In genomic region chr14:74660863-74661262, GRCh38 we compare ENCODE assay signal across 15 cellular contexts.
"Had no signal": no experiment of that assay in that cellular context is flagged by ENCODE, and none has a peak within 500 bp of the region (broad histone marks: within the 10 kb centered on the region; RNA-seq: fewer than 3 reads in every experiment).

No MANE protein-coding gene starts in this region.

- ATAC-seq: activated T-cell treated with anti-CD3 and anti-CD28 coated beads, Interleukin-2, amount 50 U/mL, for 4 hours; left lobe of liver; natural killer cell treated with Interleukin-12 subunit alpha and Interleukin-12 subunit beta and Interleukin-15 and Interleukin-18, amount 100 ng/mL, for 72 hours; stimulated activated naive CD8-positive, alpha-beta T cell treated with anti-CD3 and anti-CD28 coated beads, Interleukin-15, Interleukin-2, amounts not matched to agents 100 U/mL and 50 U/mL, for 24 hours had no signal

- H3K9me3 Mint-ChIP-seq: activated CD4-positive, alpha-beta memory T cell treated with anti-CD3 and anti-CD28 coated beads for 36 hours; activated naive CD8-positive, alpha-beta T cell treated with anti-CD3 and anti-CD28 coated beads, Interleukin-2, amount 10 ng/mL, durations not matched to agents 7 days and 5 days; activated T-cell treated with anti-CD3 and anti-CD28 coated beads, Interleukin-2, amount 50 U/mL, for 4 hours; natural killer cell treated with Interleukin-12 subunit alpha and Interleukin-12 subunit beta and Interleukin-15 and Interleukin-18, amount 100 ng/mL, for 72 hours had no signal

- H3K27me3 Mint-ChIP-seq: activated CD4-positive, alpha-beta memory T cell treated with anti-CD3 and anti-CD28 coated beads for 36 hours; activated naive CD8-positive, alpha-beta T cell treated with anti-CD3 and anti-CD28 coated beads, Interleukin-2, amount 10 ng/mL, durations not matched to agents 7 days and 5 days; natural killer cell treated with Interleukin-12 subunit alpha and Interleukin-12 subunit beta and Interleukin-15 and Interleukin-18, amount 100 ng/mL, for 72 hours had no signal

- H3K27ac ChIP-seq: cardiac muscle cell, foreskin keratinocyte had no signal

- H3K9me3 ChIP-seq: heart left ventricle had no signal

- DNase-seq: activated CD4-positive, alpha-beta memory T cell treated with anti-CD3 and anti-CD28 coated beads for 36 hours; activated gamma-delta T cell; activated naive CD8-positive, alpha-beta T cell treated with anti-CD3 and anti-CD28 coated beads, Interleukin-2, amount 10 ng/mL, durations not matched to agents 7 days and 5 days; activated T-cell treated with anti-CD3 and anti-CD28 coated beads, Interleukin-2, amount 50 U/mL, for 4 hours; foreskin keratinocyte; heart left ventricle; mesenchymal stem cell; occipital lobe; stimulated activated CD4-positive, alpha-beta T cell treated with anti-CD3 and anti-CD28 coated beads, Interleukin-4, amount 100 ng/mL, for 1 hour; stimulated activated CD8-positive, alpha-beta memory T cell treated with anti-CD3 and anti-CD28 coated beads, Interleukin-4, amount 100 ng/mL, for 48 hours; stimulated activated naive CD8-positive, alpha-beta T cell treated with anti-CD3 and anti-CD28 coated beads, Interleukin-15, Interleukin-2, amounts not matched to agents 100 U/mL and 50 U/mL, for 24 hours; T-helper 9 cell had no signal

- H3K4me3 ChIP-seq: cardiac muscle cell, heart left ventricle had no signal

- H3K27me3 ChIP-seq: cardiac muscle cell, foreskin keratinocyte, heart left ventricle had no signal

- H3K4me3 Mint-ChIP-seq: activated CD4-positive, alpha-beta memory T cell treated with anti-CD3 and anti-CD28 coated beads for 36 hours; activated naive CD8-positive, alpha-beta T cell treated with anti-CD3 and anti-CD28 coated beads, Interleukin-2, amount 10 ng/mL, durations not matched to agents 7 days and 5 days; activated T-cell treated with anti-CD3 and anti-CD28 coated beads, Interleukin-2, amount 50 U/mL, for 4 hours; natural killer cell treated with Interleukin-12 subunit alpha and Interleukin-12 subunit beta and Interleukin-15 and Interleukin-18, amount 100 ng/mL, for 72 hours had no signal

- H3K27ac Mint-ChIP-seq: activated CD4-positive, alpha-beta memory T cell treated with anti-CD3 and anti-CD28 coated beads for 36 hours; activated naive CD8-positive, alpha-beta T cell treated with anti-CD3 and anti-CD28 coated beads, Interleukin-2, amount 10 ng/mL, durations not matched to agents 7 days and 5 days; natural killer cell treated with Interleukin-12 subunit alpha and Interleukin-12 subunit beta and Interleukin-15 and Interleukin-18, amount 100 ng/mL, for 72 hours had no signal
